In the genomic region with DNA sequence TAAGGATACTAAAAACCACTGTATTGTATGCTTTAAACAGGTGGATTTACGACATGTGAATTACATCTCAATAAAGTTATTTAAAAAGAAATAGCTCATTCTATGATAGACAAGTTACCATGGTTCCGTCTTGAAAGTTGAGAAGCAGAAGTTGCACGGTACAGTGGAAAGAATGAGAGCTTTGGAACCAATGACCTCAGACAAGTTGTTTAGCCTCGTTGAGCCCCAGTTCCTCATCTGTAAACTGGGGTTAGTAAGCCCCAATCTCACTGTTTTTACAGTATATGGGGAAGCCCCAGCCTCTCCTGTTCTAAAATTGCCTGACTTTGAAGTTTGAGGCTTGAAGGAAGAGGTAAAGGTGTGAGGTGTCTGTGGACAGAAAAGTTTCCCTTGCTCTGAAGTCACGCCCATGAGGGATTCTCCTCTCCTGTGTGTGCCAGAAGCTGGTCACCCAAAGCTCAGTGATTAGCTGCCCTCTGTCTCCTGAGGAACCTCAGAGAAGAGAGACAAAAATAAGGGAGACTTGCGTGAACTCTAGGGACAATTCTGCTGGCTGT, we compare ENCODE assay signal across 7 cellular contexts. TPM values are rescaled to one million over a fixed set of nuclear protein-coding genes. Genes with fewer than 3 reads are reported as not detected.
DNase-seq lines count a peak whose midpoint lies in the region; ATAC-seq lines count a peak whose summit lies in the region.

No MANE protein-coding gene starts in this region.

- no peak overlapping the region for H3K4ac ChIP-seq in mesendoderm (ENCODE audit: low read depth, low read length)

- no peak overlapping the region for H3K56ac ChIP-seq in mesendoderm (ENCODE audit: low read length)

- H3K79me2 ChIP-seq in mesendoderm (ENCODE audit: control insufficient read depth, insufficient read depth, low read length): no peaks in the 10 kb centered on the region

- H2BK15ac ChIP-seq in mesendoderm (replicated peaks; ENCODE audit: low read depth): no peak overlapping the region

- H3K27ac ChIP-seq in mesendoderm (ENCODE audit: low read depth, low read length): no peak overlapping the region

- no peak overlapping the region for H4K8ac ChIP-seq in mesendoderm (ENCODE audit: low read depth, low read length)

- no peaks in the 10 kb centered on the region for H3K27me3 Mint-ChIP-seq in T-helper 17 cell

- peaks cover 29% of the 10 kb centered on the region for H3K4me1 Mint-ChIP-seq in T-helper 17 cell

- no peak overlapping the region for H3K4me3 ChIP-seq in mesendoderm (ENCODE audit: low read length)

- no peak overlapping the region for H2BK5ac ChIP-seq in mesendoderm (ENCODE audit: low read length)

- H4K5ac ChIP-seq in mesendoderm (ENCODE audit: low read length): no peak overlapping the region

- in situ Hi-C loops in G401 (cut with HindIII; ENCODE audit: low sequenced_read_pairs): no loop called here

- peak overlapping the region; percentile 95 for H3K27ac Mint-ChIP-seq in T-helper 17 cell

- H3K18ac ChIP-seq in mesendoderm (ENCODE audit: low read length): no peak overlapping the region

- peak overlapping the region; percentile 76 for H3K4me3 Mint-ChIP-seq in T-helper 17 cell

- no CpG with 5 or more reads among the region's 6 CpGs for WGBS in mesendoderm (ENCODE audit: extremely low coverage, insufficient coverage, low lambda C conversion rate)

- DNase-seq in T-helper 17 cell (peak in 1 of 3 donors; percentile 12), mesendoderm (no peak), UCSD-AML1 (lab: John Stamatoyannopoulos, UW; ENCODE audit: unreplicated experiment) (no peak), NCI-H526 treated with DMSO at 0.1 percent for 48 hours (lab: John Stamatoyannopoulos, UW) (no peak), G401 (ENCODE audit: low spot score) (no peak)

- H3K9me3 ChIP-seq in T-helper 17 cell (ENCODE audit: control insufficient read depth, low read length, poor library complexity, severe bottlenecking): no peaks in the 10 kb centered on the region

- no peaks in the 10 kb centered on the region for H3K36me3 ChIP-seq in mesendoderm (ENCODE audit: control insufficient read depth, insufficient read depth, low read length)

- no peaks in the 10 kb centered on the region for H3K36me3 Mint-ChIP-seq in T-helper 17 cell (ENCODE audit: low read depth)

- H3K79me1 ChIP-seq in mesendoderm (ENCODE audit: low read length): no peaks in the 10 kb centered on the region

- H3K23ac ChIP-seq in mesendoderm (ENCODE audit: low read length): peak overlapping the region; percentile 53

- H3K4me1 ChIP-seq in mesendoderm (ENCODE audit: control insufficient read depth, low read depth, low read length): peaks cover 2% of the 10 kb centered on the region

- no peak overlapping the region for H3K9ac ChIP-seq in mesendoderm (ENCODE audit: low read length)

- ATAC-seq in GM19324 (IDR thresholded peaks at IDR 0.05; ENCODE audit: low FRiP score, unreplicated experiment) (peak; percentile 80), HG03025 (IDR thresholded peaks at IDR 0.05; ENCODE audit: low FRiP score, unreplicated experiment) (peak; percentile 74), T-helper 17 cell (peak; percentile 97)

- H2BK120ac ChIP-seq in mesendoderm (ENCODE audit: low read depth, low read length): no peak overlapping the region

- H3K4me2 ChIP-seq in mesendoderm (ENCODE audit: low read length): no peak overlapping the region

- no peaks in the 10 kb centered on the region for H3K27me3 ChIP-seq in mesendoderm (ENCODE audit: insufficient read depth, low read length, poor library complexity)

- H2AK5ac ChIP-seq in mesendoderm (ENCODE audit: low read length): no peak overlapping the region

RNA-seq across cellular contexts. Expression of gene CRYGS, which starts 10.0 kb away (rescaled TPM):
- 1 to 10 TPM; 2.7 to 4.3 TPM for total RNA-seq in T-helper 17 cell
- polyA plus RNA-seq in mesendoderm (2013, experiment 1 of 2): 0.28 TPM
- polyA plus RNA-seq in mesendoderm (2013, experiment 2 of 2): 0.29 TPM
- total RNA-seq in G401 (2014; rRNA removed; shearing (Covaris generic)): 0.37 and 2.0 TPM in 2 replicates

RNA-seq across cellular contexts. Expression of gene TBCCD1, which starts 32.9 kb away (rescaled TPM):
- 10 to 100 TPM; 12.9 to 14.2 TPM for total RNA-seq in T-helper 17 cell
- 6.8 TPM for polyA plus RNA-seq in mesendoderm (2013, experiment 1 of 2)
- polyA plus RNA-seq in mesendoderm (2013, experiment 2 of 2): 7.2 TPM
- 27.7 and 37.1 TPM in 2 replicates for total RNA-seq in G401 (2014; rRNA removed; shearing (Covaris generic))

RNA-seq across cellular contexts. Expression of gene DNAJB11, which starts 36.3 kb away (rescaled TPM):
- 100 to 1,000 TPM in 1 of 2 donors, 10 to 100 TPM in 1; 83.4 to 101 TPM for total RNA-seq in T-helper 17 cell
- 97.6 TPM for polyA plus RNA-seq in mesendoderm (2013, experiment 1 of 2)
- polyA plus RNA-seq in mesendoderm (2013, experiment 2 of 2): 96.9 TPM
- total RNA-seq in G401 (2014; rRNA removed; shearing (Covaris generic)): 41.7 and 78.6 TPM in 2 replicates
